8 cellular contexts compared by ENCODE assay signal in the genomic region with DNA sequence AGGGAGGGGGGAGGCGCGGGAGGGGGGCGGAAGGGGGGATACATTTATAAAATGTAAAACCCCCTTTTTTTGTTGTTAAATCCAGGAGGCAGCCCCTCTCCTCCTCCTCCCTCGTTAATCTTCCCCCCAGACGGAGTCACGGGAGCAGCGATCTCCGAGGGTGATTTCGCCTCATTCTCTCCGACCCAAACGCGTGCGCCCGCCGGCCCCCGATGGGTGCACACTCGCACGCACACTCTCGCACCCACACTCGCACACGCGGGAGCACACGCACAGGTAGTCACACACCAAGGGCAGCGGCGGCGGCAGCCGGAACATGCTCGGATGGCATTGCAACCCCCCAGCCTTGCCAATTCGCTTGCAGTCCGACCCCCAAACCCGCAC. TPM values are rescaled to one million over a fixed set of nuclear protein-coding genes. Genes with fewer than 3 reads are reported as not detected.
DNase-seq lines count a peak whose midpoint lies in the region; ATAC-seq and TF ChIP-seq lines count a peak whose summit lies in the region.

No MANE protein-coding gene starts in this region.

- POLR2A ChIA-PET in OCI-LY7 (lab: Charles Lee): interaction anchor here (0.6 to 6.0 kb wide), 7 partner anchors 9 to 199 kb away, joined by 3 to 96 read pairs (median 4); no protein-coding TSS in a partner anchor

- no peaks in the 10 kb centered on the region for H3K9me2 ChIP-seq in OCI-LY7 (ENCODE audit: insufficient read depth, low read length)

- H3K4me3 ChIP-seq in OCI-LY7 (ENCODE audit: low read depth, low read length, poor library complexity, severe bottlenecking): peak overlapping the region; percentile 95
- H3K4me3 ChIP-seq in psoas muscle: peak overlapping the region; percentile 86

- H3K9me3 ChIP-seq in OCI-LY7 (ENCODE audit: low read length) (no peaks in the 10 kb centered on the region), psoas muscle (no peaks in the 10 kb centered on the region)

- peaks cover 94% of the 10 kb centered on the region for H3K79me2 ChIP-seq in OCI-LY7 (ENCODE audit: insufficient read depth, low read depth, low read length)

- peak in 3 of 4 donors; percentile 20 to 27 (median 21) for ATAC-seq in psoas muscle
- ATAC-seq in GM18868 (IDR thresholded peaks at IDR 0.05; ENCODE audit: unreplicated experiment): no peak
- ATAC-seq in GM18505 (IDR thresholded peaks at IDR 0.05; ENCODE audit: unreplicated experiment): no peak

- DNase-seq in OCI-LY7 (ENCODE audit: low spot score): peak; percentile 67
- peak; percentile 61 for DNase-seq in activated effector memory CD4-positive, alpha-beta T cell treated with Interleukin-2 at 50 U/mL for 16 hours
- peak; percentile 33 to 81 (median 66) for DNase-seq in head of caudate nucleus
- peak; percentile 48 to 79 for DNase-seq in psoas muscle
- DNase-seq in SIG-M5 (lab: John Stamatoyannopoulos, UW): no peak

- H3K4me1 ChIP-seq in OCI-LY7 (ENCODE audit: insufficient read depth, low read length, poor library complexity, severe bottlenecking): peaks cover 33% of the 10 kb centered on the region
- peaks cover 20% of the 10 kb centered on the region for H3K4me1 ChIP-seq in psoas muscle

- peak; percentile 21 for TF ChIP-seq POLR2A in GM19193 (IDR thresholded peaks at IDR 0.05; ENCODE audit: extremely low read depth, insufficient read depth, insufficient read length)
- TF ChIP-seq POLR2A in GM18505 (IDR thresholded peaks at IDR 0.05; ENCODE audit: borderline replicate concordance, extremely low read depth, insufficient read depth, insufficient read length): no peak

- intact Hi-C loops in OCI-LY7 (cut with micrococcal nuclease; ENCODE audit: unreplicated experiment): loop anchor here (1.0 to 5.0 kb wide), 3 partner anchors 30 to 188 kb away; no protein-coding TSS in a partner anchor
- intact Hi-C loops in head of caudate nucleus (cut with DNase I): loop anchor here (5.0 to 10.0 kb wide), 2 partner anchors 33 to 55 kb away; no protein-coding TSS in a partner anchor
- intact Hi-C loops in psoas muscle (cut with DNase I): loop anchor here (2.0 to 10.0 kb wide), 4 partner anchors 25 to 543 kb away; partner anchors contain the start of gene FEM1B (in 1 of the 2)

- CTCF ChIA-PET in OCI-LY7 (lab: Charles Lee; ENCODE audit: unreplicated experiment): no interaction called here

- WGBS in psoas muscle, 3 donors: 0% methylated on average over 31 of the region's 31 CpGs

- no peaks in the 10 kb centered on the region for H3K27me3 ChIP-seq in psoas muscle (ENCODE audit: insufficient read depth in 3 of 3, low read length in 2 of 3)

- no peak for TF ChIP-seq CTCF in OCI-LY7 (conservative IDR thresholded peaks at IDR 0.05; ENCODE audit: low read length)
- TF ChIP-seq CTCF in psoas muscle (IDR thresholded peaks at IDR 0.05): no peak

- H3K4me2 ChIP-seq in OCI-LY7 (ENCODE audit: low read length): peak overlapping the region; percentile 93

- H3K36me3 ChIP-seq in OCI-LY7 (ENCODE audit: insufficient read depth, low read length) (peaks cover 64% of the 10 kb centered on the region), psoas muscle (ENCODE audit: insufficient read depth in 1 of 2, low read depth in 1 of 2) (no peaks in the 10 kb centered on the region)

- H3K27ac ChIP-seq in OCI-LY7 (ENCODE audit: low read depth, low read length, poor library complexity, severe bottlenecking) (peak overlapping the region; percentile 91), psoas muscle (peak overlapping the region; percentile 99)

- peaks cover 26% of the 10 kb centered on the region for H4K20me1 ChIP-seq in OCI-LY7 (ENCODE audit: insufficient read depth, low read length)

- no TSS peak for BruUV-seq in OCI-LY7 (replicated peaks; lab: Mats Ljungman, UMichigan)

- H2AFZ ChIP-seq in OCI-LY7 (ENCODE audit: low read length): no peak overlapping the region

RNA-seq across cellular contexts. Expression of gene ANP32A, which starts 0.5 kb away (rescaled TPM):
- total RNA-seq in OCI-LY7 (2014; rRNA removed; shearing (Covaris generic)): 232 and 282 TPM in 2 replicates
- 563 and 580 TPM in 2 replicates for total RNA-seq in OCI-LY7 (2022)
- 10 to 100 TPM; 56.7 to 89.2 (median 83.3) TPM for total RNA-seq in psoas muscle
- polyA plus RNA-seq in psoas muscle: 10 to 100 TPM; 79.4 to 98.2 (median 89.6) TPM

Comparison
In these comparisons a context has a peak if more than half of its experiments do, and no peak if none do; other contexts are left out.
1. ATAC-seq: peak in psoas muscle (3 of 4); none in GM18868 (single experiment) and GM18505 (single experiment).